Comparison of ENCODE assay signal across 24 cellular contexts in genomic region chr14:100589760-100590469, GRCh38. TPM values are rescaled to one million over a fixed set of nuclear protein-coding genes. Genes with fewer than 3 reads are reported as not detected.
DNase-seq lines count a peak whose midpoint lies in the region; ATAC-seq and TF ChIP-seq lines count a peak whose summit lies in the region.
"Had no signal": no experiment of that assay in that cellular context is flagged by ENCODE, and none has a peak within 500 bp of the region (broad histone marks: within the 10 kb centered on the region; RNA-seq: fewer than 3 reads in every experiment).

No MANE protein-coding gene starts in this region.

- H3K9ac ChIP-seq in BLaER1 = no peak overlapping the region

- DNase-seq in activated CD4-positive, CD25-positive, alpha-beta regulatory T cell treated with anti-CD3 and anti-CD28 coated beads, Interleukin-2, amount 50 U/mL, for 72 hours = peak; percentile 4
- DNase-seq in activated CD4-positive, CD25-positive, alpha-beta regulatory T cell (lab: John Stamatoyannopoulos, UW) = no peak
- DNase-seq in Peyer's patch = peak in 2 of 3 donors; percentile 15 to 25
- DNase-seq in GM19240 (ENCODE audit: insufficient read length, low spot score) = no peak
- DNase-seq in NCI-H146 (lab: John Stamatoyannopoulos, UW) = no peak
- DNase-seq: activated CD8-positive, alpha-beta T cell treated with anti-CD3 and anti-CD28 coated beads, Interleukin-2, amount 10 ng/mL, durations not matched to agents 7 days and 5 days; activated naive CD4-positive, alpha-beta T cell treated with Interleukin-2 at 50 U/mL for 16 hours; cortex of kidney; DMS153; foreskin fibroblast; kidney glomerular epithelial cell; mammary epithelial cell; NCI-H1092; NCI-H2029; NCI-H345; RPMI8226; stimulated activated CD4-positive, alpha-beta T cell treated with anti-CD3 and anti-CD28 coated beads, Interleukin-12 subunit alpha, Interleukin-12 subunit beta, amount 100 ng/mL, for 4 hours; stimulated activated CD4-positive, alpha-beta T cell treated with anti-CD3 and anti-CD28 coated beads, Interleukin-4, amount 100 ng/mL, for 24 hours had no signal

- peak overlapping the region in 2 of 3 experiments; percentile 43 to 60 for H3K4me3 Mint-ChIP-seq in nephron
- H3K4me3 Mint-ChIP-seq: activated CD8-positive, alpha-beta T cell treated with anti-CD3 and anti-CD28 coated beads, Interleukin-2, amount 10 ng/mL, durations not matched to agents 7 days and 5 days; stimulated activated memory B cell treated with anti-CD40 and anti-IgM and Interleukin-4, amounts not matched to agents 10 μg/mL and 1 μg/mL and 100 μg/mL, for 72 hours; type B pancreatic cell had no signal

- peaks cover 9% of the 10 kb centered on the region for H3K4me1 Mint-ChIP-seq in nephron
- H3K4me1 Mint-ChIP-seq: stimulated activated memory B cell treated with anti-CD40 and anti-IgM and Interleukin-4, amounts not matched to agents 10 μg/mL and 1 μg/mL and 100 μg/mL, for 72 hours had no signal

- H3K27me3 Mint-ChIP-seq in nephron (ENCODE audit: low read depth) = peaks cover 52% of the 10 kb centered on the region

- no peak overlapping the region for H3K27ac ChIP-seq in BLaER1
- no peak overlapping the region for H3K27ac ChIP-seq in Peyer's patch

- no peak overlapping the region for H3K27ac Mint-ChIP-seq in nephron
- H3K27ac Mint-ChIP-seq: activated CD8-positive, alpha-beta T cell treated with anti-CD3 and anti-CD28 coated beads, Interleukin-2, amount 10 ng/mL, durations not matched to agents 7 days and 5 days; stimulated activated memory B cell treated with anti-CD40 and anti-IgM and Interleukin-4, amounts not matched to agents 10 μg/mL and 1 μg/mL and 100 μg/mL, for 72 hours; type B pancreatic cell had no signal

- no peak for ATAC-seq in HG03432 (IDR thresholded peaks at IDR 0.05; ENCODE audit: unreplicated experiment)
- ATAC-seq: activated CD8-positive, alpha-beta T cell treated with anti-CD3 and anti-CD28 coated beads, Interleukin-2, amount 10 ng/mL, durations not matched to agents 7 days and 5 days; esophagus mucosa; stimulated activated memory B cell treated with anti-CD40 and anti-IgM and Interleukin-4, amounts not matched to agents 10 μg/mL and 1 μg/mL and 100 μg/mL, for 72 hours had no signal

- H3K9me3 ChIP-seq in BLaER1 (no peaks in the 10 kb centered on the region), Peyer's patch (no peaks in the 10 kb centered on the region)

- no peaks in the 10 kb centered on the region for H3K36me3 ChIP-seq in BLaER1
- H3K36me3 ChIP-seq in Peyer's patch = no peaks in the 10 kb centered on the region

- H3K36me3 Mint-ChIP-seq in nephron (ENCODE audit: low read depth) = no peaks in the 10 kb centered on the region
- H3K36me3 Mint-ChIP-seq: stimulated activated memory B cell treated with anti-CD40 and anti-IgM and Interleukin-4, amounts not matched to agents 10 μg/mL and 1 μg/mL and 100 μg/mL, for 72 hours; type B pancreatic cell had no signal

- no peak for TF ChIP-seq POLR2A in Peyer's patch (IDR thresholded peaks at IDR 0.05)

- peaks cover 13% of the 10 kb centered on the region; the same call in 1 of the 2 replicates for H4K20me1 ChIP-seq in BLaER1

- H3K4me3 ChIP-seq in BLaER1 (no peak overlapping the region), Peyer's patch (no peak overlapping the region)

- peak overlapping the region; percentile 47 for H3K4me2 ChIP-seq in BLaER1

- no peaks in the 10 kb centered on the region for H3K9me3 Mint-ChIP-seq in nephron
- H3K9me3 Mint-ChIP-seq: stimulated activated memory B cell treated with anti-CD40 and anti-IgM and Interleukin-4, amounts not matched to agents 10 μg/mL and 1 μg/mL and 100 μg/mL, for 72 hours; type B pancreatic cell had no signal

- no peak for TF ChIP-seq CTCF in Peyer's patch (IDR thresholded peaks at IDR 0.05)
- no peak for TF ChIP-seq CTCF in nephron (IDR thresholded peaks at IDR 0.05; ENCODE audit: unreplicated experiment in 3 of 3)

- peaks cover 41% of the 10 kb centered on the region for H3K4me1 ChIP-seq in BLaER1
- peaks cover 0 to 7% (median 0%) of the 10 kb centered on the region in 4 donors for H3K4me1 ChIP-seq in Peyer's patch

- H3K27me3 ChIP-seq in BLaER1 (peaks cover 20% of the 10 kb centered on the region), Peyer's patch (no peaks in the 10 kb centered on the region)

RNA-seq across cellular contexts. Expression of gene BEGAIN, which starts 2.7 kb away (rescaled TPM):
- 10 to 100 TPM in 1 of 4 donors, 1 to 10 TPM in 2, not detected in 1; 1.6 to 31.8 (median 6.6) TPM for total RNA-seq in Peyer's patch

Comparison
In these comparisons a context has a peak if more than half of its experiments do, and no peak if none do; other contexts are left out.
1. DNase-seq: peak in activated CD4-positive, CD25-positive, alpha-beta regulatory T cell treated with anti-CD3 and anti-CD28 coated beads, Interleukin-2, amount 50 U/mL, for 72 hours (single experiment) and Peyer's patch (2 of 3); none in activated CD4-positive, CD25-positive, alpha-beta regulatory T cell (0 of 4), GM19240 (single experiment) and NCI-H146 (single experiment).